ENCODE assay signal across 29 cellular contexts in the genomic region with DNA sequence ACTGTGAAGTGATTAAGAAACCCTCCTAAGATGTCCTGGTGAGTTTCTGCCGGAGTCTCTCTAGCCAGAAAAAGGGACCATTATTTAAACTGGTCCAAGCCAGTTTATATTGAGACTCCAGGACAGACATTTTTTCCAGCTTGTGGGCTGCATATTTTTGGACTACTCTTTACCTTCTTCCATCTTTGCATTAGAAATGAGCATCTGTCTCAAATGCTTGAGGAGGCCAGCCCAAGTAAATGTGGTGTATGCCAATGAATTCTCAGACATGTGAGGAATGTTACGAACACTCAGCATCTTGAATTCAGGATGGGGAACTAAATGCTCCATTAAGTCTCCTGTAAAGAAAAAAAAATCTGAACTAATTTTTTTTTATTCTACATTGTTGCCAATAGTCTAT.
"Had no signal": no experiment of that assay in that cellular context is flagged by ENCODE, and none has a peak within 500 bp of the region (broad histone marks: within the 10 kb centered on the region; RNA-seq: fewer than 3 reads in every experiment).

No MANE protein-coding gene starts in this region.

- H3K9me3 ChIP-seq: left lung, lower lobe of right lung, neutrophil, right atrium auricular region, right lobe of liver, stomach, testis, thyroid gland, transverse colon, upper lobe of left lung, vagina had no signal

- ATAC-seq: left colon; left lung; lower lobe of right lung; naive thymus-derived CD8-positive, alpha-beta T cell; right lobe of liver; stimulated activated naive B cell treated with anti-CD40 and anti-IgM and Interleukin-4, amounts not matched to agents 10 μg/mL and 1 μg/mL and 100 μg/mL, for 72 hours; stimulated activated naive CD8-positive, alpha-beta T cell treated with anti-CD3 and anti-CD28 coated beads, Interleukin-15, Interleukin-2, amounts not matched to agents 100 U/mL and 50 U/mL, for 24 hours had no signal

- H3K4me1 Mint-ChIP-seq: immature natural killer cell; neural crest cell; stimulated activated naive B cell treated with anti-CD40 and anti-IgM and Interleukin-4, amounts not matched to agents 10 μg/mL and 1 μg/mL and 100 μg/mL, for 72 hours had no signal

- DNase-seq: hypothalamus; immature natural killer cell; kidney; left colon; lower lobe of right lung; mammary epithelial cell; mesenchymal stem cell; naive thymus-derived CD8-positive, alpha-beta T cell; occipital lobe; right lobe of liver; stimulated activated CD4-positive, alpha-beta T cell treated with anti-CD3 and anti-CD28 coated beads, Interleukin-12 subunit alpha, Interleukin-12 subunit beta, amount 100 ng/mL, for 4 hours; stimulated activated CD4-positive, alpha-beta T cell treated with anti-CD3 and anti-CD28 coated beads, Interleukin-15, amount 100 ng/mL, for 24 hours; stimulated activated CD4-positive, alpha-beta T cell treated with anti-CD3 and anti-CD28 coated beads, Interleukin-2, amount 100 ng/mL, for 24 hours; stimulated activated CD4-positive, alpha-beta T cell treated with anti-CD3 and anti-CD28 coated beads, Interleukin-4, amount 100 ng/mL, for 1 hour; stimulated activated naive B cell treated with anti-CD40 and anti-IgM and Interleukin-4, amounts not matched to agents 10 μg/mL and 1 μg/mL and 100 μg/mL, for 72 hours; stimulated activated naive CD8-positive, alpha-beta T cell treated with anti-CD3 and anti-CD28 coated beads, Interleukin-15, Interleukin-2, amounts not matched to agents 100 U/mL and 50 U/mL, for 24 hours; testis; thyroid gland; transverse colon; upper lobe of left lung had no signal

- H3K27me3 Mint-ChIP-seq: naive thymus-derived CD8-positive, alpha-beta T cell; stimulated activated naive B cell treated with anti-CD40 and anti-IgM and Interleukin-4, amounts not matched to agents 10 μg/mL and 1 μg/mL and 100 μg/mL, for 72 hours had no signal

- H3K27me3 ChIP-seq: left lung, neutrophil, right atrium auricular region, right lobe of liver, stomach, testis, thyroid gland, transverse colon, upper lobe of left lung, vagina had no signal

- H3K4me1 ChIP-seq: lower lobe of right lung, right atrium auricular region, testis, thyroid gland, transverse colon, vagina had no signal

- H2AFZ ChIP-seq: parathyroid adenoma had no signal

- H3K9ac ChIP-seq: parathyroid adenoma had no signal

- H3K27ac ChIP-seq: left lung, lower lobe of right lung, neutrophil, parathyroid adenoma, right atrium auricular region, right lobe of liver, skin epidermis, testis, thyroid gland, transverse colon, upper lobe of left lung, vagina had no signal

- H3K4me3 ChIP-seq: left lung, lower lobe of right lung, right atrium auricular region, right lobe of liver, skin epidermis, stomach, testis, thyroid gland, transverse colon, upper lobe of left lung, vagina had no signal

- H3K27ac Mint-ChIP-seq: immature natural killer cell; naive thymus-derived CD8-positive, alpha-beta T cell; nephron; stimulated activated naive B cell treated with anti-CD40 and anti-IgM and Interleukin-4, amounts not matched to agents 10 μg/mL and 1 μg/mL and 100 μg/mL, for 72 hours had no signal

- H3K4me3 Mint-ChIP-seq: immature natural killer cell; naive thymus-derived CD8-positive, alpha-beta T cell; nephron; neural crest cell; stimulated activated naive B cell treated with anti-CD40 and anti-IgM and Interleukin-4, amounts not matched to agents 10 μg/mL and 1 μg/mL and 100 μg/mL, for 72 hours had no signal

- H3K9me3 Mint-ChIP-seq: immature natural killer cell; naive thymus-derived CD8-positive, alpha-beta T cell; nephron; neural crest cell; stimulated activated naive B cell treated with anti-CD40 and anti-IgM and Interleukin-4, amounts not matched to agents 10 μg/mL and 1 μg/mL and 100 μg/mL, for 72 hours had no signal
